Comparison of ENCODE assay signal across 1 cellular context in genomic region chr3:134794950-134795775, GRCh38.
TF ChIP-seq lines count a peak whose summit lies in the region.

Gene EPHB1 (plus strand): TSS chr3:134795260.

TF ChIP-seq in HEK293, 187 proteins besides CTCF, POLR2A, EP300 and RAD21 (continued from another document and continues in another):
- TF ChIP-seq PRDM4 (tag by site-specific recombination; IDR thresholded peaks at IDR 0.05) = no peak
- peak; percentile 97; the same call in 1 of the 2 replicates for TF ChIP-seq ZNF391 (tag by site-specific recombination; IDR thresholded peaks at IDR 0.05; ENCODE audit: borderline replicate concordance, low read depth)
- TF ChIP-seq ZNF184 (tag by site-specific recombination; IDR thresholded peaks at IDR 0.05) = no peak
- TF ChIP-seq ZBTB17 (tag by site-specific recombination; IDR thresholded peaks at IDR 0.05) = peak; percentile 91
- TF ChIP-seq ZSCAN23 (tag by site-specific recombination; IDR thresholded peaks at IDR 0.05) = 0 out of 2 replicates have a peak, but pooled peaks have one; percentile 26
- TF ChIP-seq EGR2 (tag by site-specific recombination; IDR thresholded peaks at IDR 0.05; ENCODE audit: low read depth) = peak; percentile 100
- peak; percentile 34; the same call in 1 of the 2 replicates for TF ChIP-seq ZNF146 (tag by site-specific recombination; IDR thresholded peaks at IDR 0.05)
- TF ChIP-seq SCRT2 (tag by site-specific recombination; IDR thresholded peaks at IDR 0.05) = no peak
- TF ChIP-seq ZNF548 (tag by site-specific recombination; IDR thresholded peaks at IDR 0.05) = no peak
- peak; percentile 30; the same call in 1 of the 2 replicates for TF ChIP-seq MZF1 (tag by site-specific recombination; IDR thresholded peaks at IDR 0.05; ENCODE audit: borderline replicate concordance)
- TF ChIP-seq PRDM10 (tag by site-specific recombination; IDR thresholded peaks at IDR 0.05) = peak; percentile 72
- no peak for TF ChIP-seq HOXC10 (CRISPR knock-in tag; IDR thresholded peaks at IDR 0.05)
- peak; percentile 65; the same call in 1 of the 2 replicates for TF ChIP-seq ZNF335 (tag by site-specific recombination; conservative IDR thresholded peaks at IDR 0.05)
- TF ChIP-seq, protein P1, sequence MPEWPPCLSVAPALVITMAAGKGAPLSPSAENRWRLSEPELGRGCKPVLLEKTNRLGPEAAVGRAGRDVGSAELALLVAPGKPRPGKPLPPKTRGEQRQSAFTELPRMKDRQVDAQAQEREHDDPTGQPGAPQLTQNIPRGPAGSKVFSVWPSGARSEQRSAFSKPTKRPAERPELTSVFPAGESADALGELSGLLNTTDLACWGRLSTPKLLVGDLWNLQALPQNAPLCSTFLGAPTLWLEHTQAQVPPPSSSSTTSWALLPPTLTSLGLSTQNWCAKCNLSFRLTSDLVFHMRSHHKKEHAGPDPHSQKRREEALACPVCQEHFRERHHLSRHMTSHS (tag by site-specific recombination; IDR thresholded peaks at IDR 0.05) = no peak
- no peak for TF ChIP-seq ZNF791 (tag by site-specific recombination; IDR thresholded peaks at IDR 0.05)
- TF ChIP-seq, protein P2, sequence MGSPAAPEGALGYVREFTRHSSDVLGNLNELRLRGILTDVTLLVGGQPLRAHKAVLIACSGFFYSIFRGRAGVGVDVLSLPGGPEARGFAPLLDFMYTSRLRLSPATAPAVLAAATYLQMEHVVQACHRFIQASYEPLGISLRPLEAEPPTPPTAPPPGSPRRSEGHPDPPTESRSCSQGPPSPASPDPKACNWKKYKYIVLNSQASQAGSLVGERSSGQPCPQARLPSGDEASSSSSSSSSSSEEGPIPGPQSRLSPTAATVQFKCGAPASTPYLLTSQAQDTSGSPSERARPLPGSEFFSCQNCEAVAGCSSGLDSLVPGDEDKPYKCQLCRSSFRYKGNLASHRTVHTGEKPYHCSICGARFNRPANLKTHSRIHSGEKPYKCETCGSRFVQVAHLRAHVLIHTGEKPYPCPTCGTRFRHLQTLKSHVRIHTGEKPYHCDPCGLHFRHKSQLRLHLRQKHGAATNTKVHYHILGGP (tag by site-specific recombination; IDR thresholded peaks at IDR 0.05) = no peak
- TF ChIP-seq ZFP41 (tag by site-specific recombination; IDR thresholded peaks at IDR 0.05; ENCODE audit: borderline replicate concordance) = 0 out of 2 replicates have a peak, but pooled peaks have one; percentile 60
- no peak for TF ChIP-seq ZNF37A (tag by site-specific recombination; IDR thresholded peaks at IDR 0.05)
- TF ChIP-seq KLF10 (tag by site-specific recombination; IDR thresholded peaks at IDR 0.05) = peak; percentile 43; the same call in 1 of the 2 replicates
- TF ChIP-seq, protein P3, sequence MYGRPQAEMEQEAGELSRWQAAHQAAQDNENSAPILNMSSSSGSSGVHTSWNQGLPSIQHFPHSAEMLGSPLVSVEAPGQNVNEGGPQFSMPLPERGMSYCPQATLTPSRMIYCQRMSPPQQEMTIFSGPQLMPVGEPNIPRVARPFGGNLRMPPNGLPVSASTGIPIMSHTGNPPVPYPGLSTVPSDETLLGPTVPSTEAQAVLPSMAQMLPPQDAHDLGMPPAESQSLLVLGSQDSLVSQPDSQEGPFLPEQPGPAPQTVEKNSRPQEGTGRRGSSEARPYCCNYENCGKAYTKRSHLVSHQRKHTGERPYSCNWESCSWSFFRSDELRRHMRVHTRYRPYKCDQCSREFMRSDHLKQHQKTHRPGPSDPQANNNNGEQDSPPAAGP (tag by site-specific recombination; IDR thresholded peaks at IDR 0.05) = peak; percentile 83
- no peak for TF ChIP-seq PRDM6 (tag by site-specific recombination; IDR thresholded peaks at IDR 0.05)
- no peak for TF ChIP-seq ZNF26 (tag by site-specific recombination; IDR thresholded peaks at IDR 0.05)
- TF ChIP-seq ZNF747 (tag by site-specific recombination; IDR thresholded peaks at IDR 0.05) = no peak
- TF ChIP-seq OSR2 (tag by site-specific recombination; IDR thresholded peaks at IDR 0.05) = 0 out of 2 replicates have a peak, but pooled peaks have one; percentile 15
- TF ChIP-seq ZNF155 (tag by site-specific recombination; IDR thresholded peaks at IDR 0.05) = no peak
- TF ChIP-seq ZNF211 (tag by site-specific recombination; IDR thresholded peaks at IDR 0.05; ENCODE audit: low read depth) = no peak
- TF ChIP-seq ZNF777 (tag by site-specific recombination; IDR thresholded peaks at IDR 0.05; ENCODE audit: borderline replicate concordance) = peak; percentile 59; the same call in 1 of the 2 replicates
- TF ChIP-seq GLI2 (tag by site-specific recombination; IDR thresholded peaks at IDR 0.05; ENCODE audit: borderline replicate concordance, low read depth) = no peak
- no peak for TF ChIP-seq ZNF776 (tag by site-specific recombination; IDR thresholded peaks at IDR 0.05; ENCODE audit: borderline replicate concordance)
- TF ChIP-seq ZBTB21 (tag by site-specific recombination; IDR thresholded peaks at IDR 0.05) = no peak
- TF ChIP-seq ZNF341 (tag by site-specific recombination; IDR thresholded peaks at IDR 0.05; ENCODE audit: low read depth) = peak; percentile 75
- no peak for TF ChIP-seq TCF7L2 (IDR thresholded peaks at IDR 0.05; ENCODE audit: borderline replicate concordance, low read depth, low read length)
- TF ChIP-seq, protein P4, sequence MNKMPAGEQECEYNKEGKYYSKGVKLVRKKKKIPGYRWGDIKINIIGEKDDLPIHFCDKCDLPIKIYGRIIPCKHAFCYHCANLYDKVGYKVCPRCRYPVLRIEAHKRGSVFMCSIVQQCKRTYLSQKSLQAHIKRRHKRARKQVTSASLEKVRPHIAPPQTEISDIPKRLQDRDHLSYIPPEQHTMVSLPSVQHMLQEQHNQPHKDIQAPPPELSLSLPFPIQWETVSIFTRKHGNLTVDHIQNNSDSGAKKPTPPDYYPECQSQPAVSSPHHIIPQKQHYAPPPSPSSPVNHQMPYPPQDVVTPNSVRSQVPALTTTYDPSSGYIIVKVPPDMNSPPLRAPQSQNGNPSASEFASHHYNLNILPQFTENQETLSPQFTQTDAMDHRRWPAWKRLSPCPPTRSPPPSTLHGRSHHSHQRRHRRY (tag by site-specific recombination; IDR thresholded peaks at IDR 0.05) = 0 out of 2 replicates have a peak, but pooled peaks have one; percentile 65
- peak; percentile 89 for TF ChIP-seq KLF1 (tag by site-specific recombination; IDR thresholded peaks at IDR 0.05)
- no peak for TF ChIP-seq ZFP3 (tag by site-specific recombination; IDR thresholded peaks at IDR 0.05; ENCODE audit: low read depth)
- no peak for TF ChIP-seq TRIM28 (IDR thresholded peaks at IDR 0.05; ENCODE audit: borderline replicate concordance, low read length)
- no peak for TF ChIP-seq ZNF169 (tag by site-specific recombination; IDR thresholded peaks at IDR 0.05)
- TF ChIP-seq, protein P5, sequence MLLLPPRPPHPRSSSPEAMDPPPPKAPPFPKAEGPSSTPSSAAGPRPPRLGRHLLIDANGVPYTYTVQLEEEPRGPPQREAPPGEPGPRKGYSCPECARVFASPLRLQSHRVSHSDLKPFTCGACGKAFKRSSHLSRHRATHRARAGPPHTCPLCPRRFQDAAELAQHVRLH (tag by site-specific recombination; IDR thresholded peaks at IDR 0.05) = no peak
- TF ChIP-seq RBAK (tag by site-specific recombination; IDR thresholded peaks at IDR 0.05) = no peak
- TF ChIP-seq, protein P6, sequence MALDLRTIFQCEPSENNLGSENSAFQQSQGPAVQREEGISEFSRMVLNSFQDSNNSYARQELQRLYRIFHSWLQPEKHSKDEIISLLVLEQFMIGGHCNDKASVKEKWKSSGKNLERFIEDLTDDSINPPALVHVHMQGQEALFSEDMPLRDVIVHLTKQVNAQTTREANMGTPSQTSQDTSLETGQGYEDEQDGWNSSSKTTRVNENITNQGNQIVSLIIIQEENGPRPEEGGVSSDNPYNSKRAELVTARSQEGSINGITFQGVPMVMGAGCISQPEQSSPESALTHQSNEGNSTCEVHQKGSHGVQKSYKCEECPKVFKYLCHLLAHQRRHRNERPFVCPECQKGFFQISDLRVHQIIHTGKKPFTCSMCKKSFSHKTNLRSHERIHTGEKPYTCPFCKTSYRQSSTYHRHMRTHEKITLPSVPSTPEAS (tag by site-specific recombination; IDR thresholded peaks at IDR 0.05) = peak; percentile 80
- TF ChIP-seq ZNF423 (tag by site-specific recombination; IDR thresholded peaks at IDR 0.05) = peak; percentile 96
- TF ChIP-seq REPIN1 (tag by site-specific recombination; IDR thresholded peaks at IDR 0.05; ENCODE audit: low read depth) = 0 out of 2 replicates have a peak, but pooled peaks have one; percentile 89
- TF ChIP-seq GLIS2 (tag by site-specific recombination; IDR thresholded peaks at IDR 0.05) = peak; percentile 84
- no peak for TF ChIP-seq ZNF350 (tag by site-specific recombination; IDR thresholded peaks at IDR 0.05)
- peak; percentile 71; the same call in 1 of the 2 replicates for TF ChIP-seq ZNF76 (tag by site-specific recombination; IDR thresholded peaks at IDR 0.05; ENCODE audit: borderline replicate concordance, low read depth)
- TF ChIP-seq ZNF133 (tag by site-specific recombination; IDR thresholded peaks at IDR 0.05) = no peak
- peak; percentile 52; the same call in 1 of the 2 replicates for TF ChIP-seq ZBTB20 (tag by site-specific recombination; IDR thresholded peaks at IDR 0.05)
